ENCODE assay signal across 14 cellular contexts in the genomic region with DNA sequence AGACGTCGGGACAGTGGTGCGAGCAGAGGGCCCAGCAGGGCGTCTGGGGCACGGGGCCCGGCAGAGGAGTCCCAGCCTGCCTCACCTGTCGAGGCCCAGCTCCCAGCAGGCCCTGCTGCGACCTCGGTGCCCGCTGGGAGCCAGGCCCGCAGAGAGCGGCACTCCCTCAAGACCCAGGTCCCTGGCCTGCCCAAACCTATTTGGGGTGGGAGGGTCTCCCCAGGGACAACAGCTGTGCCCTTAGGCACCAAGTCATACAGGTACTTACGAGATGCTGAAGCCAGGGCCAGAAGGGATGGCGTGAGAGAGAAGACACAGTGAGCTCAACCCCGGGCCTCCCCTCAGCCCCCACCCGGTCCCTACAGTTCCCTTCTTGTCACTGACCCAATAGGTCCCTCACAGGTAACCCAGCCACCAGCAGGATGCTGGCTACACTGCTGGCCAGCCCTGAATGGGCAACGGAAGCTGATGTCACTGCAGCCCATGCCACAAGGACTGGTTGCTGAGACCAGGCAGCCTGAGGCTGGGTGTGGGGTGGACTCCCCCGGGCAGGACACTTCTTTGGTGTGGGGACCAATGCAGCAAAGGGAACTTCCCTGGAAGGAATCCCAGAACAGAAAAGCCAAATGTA. TPM values are rescaled to one million over a fixed set of nuclear protein-coding genes. Genes with fewer than 3 reads are reported as not detected.
DNase-seq lines count a peak whose midpoint lies in the region; ATAC-seq and TF ChIP-seq lines count a peak whose summit lies in the region.
"Had no signal": no experiment of that assay in that cellular context is flagged by ENCODE, and none has a peak within 500 bp of the region (broad histone marks: within the 10 kb centered on the region; RNA-seq: fewer than 3 reads in every experiment).

No MANE protein-coding gene starts in this region.

- no peak overlapping the region for H3K9ac ChIP-seq in mesendoderm (ENCODE audit: low read length)

- no peak overlapping the region for H3K18ac ChIP-seq in mesendoderm (ENCODE audit: low read length)

- no peak overlapping the region for H4K5ac ChIP-seq in mesendoderm (ENCODE audit: low read length)

- H3K4me1 ChIP-seq in mesendoderm (ENCODE audit: control insufficient read depth, low read depth, low read length) = peaks cover 4% of the 10 kb centered on the region

- H4K8ac ChIP-seq in mesendoderm (ENCODE audit: low read depth, low read length) = no peak overlapping the region

- no peak overlapping the region for H3K56ac ChIP-seq in mesendoderm (ENCODE audit: low read length)

- H3K4me3 Mint-ChIP-seq in stimulated activated naive CD8-positive, alpha-beta T cell treated with anti-CD3 and anti-CD28 coated beads, Interleukin-15, Interleukin-2, amounts not matched to agents 100 ng/mL and 50 ng/mL, for 24 hours = peak overlapping the region; percentile 37
- H3K4me3 Mint-ChIP-seq in brain = peak overlapping the region; percentile 49 to 71 (median 63)
- H3K4me3 Mint-ChIP-seq in neural crest cell = peak overlapping the region; percentile 64

- H3K23ac ChIP-seq in mesendoderm (ENCODE audit: low read length) = no peak overlapping the region

- H2BK5ac ChIP-seq in mesendoderm (ENCODE audit: low read length) = no peak overlapping the region

- TF ChIP-seq CTCF in brain (conservative IDR thresholded peaks at IDR 0.05) = no peak
- no peak for TF ChIP-seq CTCF in neural crest cell (conservative IDR thresholded peaks at IDR 0.05)

- no peak overlapping the region for H3K4me3 ChIP-seq in mesendoderm (ENCODE audit: low read length)
- H3K4me3 ChIP-seq: lung had no signal

- H3K9me3 Mint-ChIP-seq in stimulated activated naive CD8-positive, alpha-beta T cell treated with anti-CD3 and anti-CD28 coated beads, Interleukin-15, Interleukin-2, amounts not matched to agents 100 ng/mL and 50 ng/mL, for 24 hours = no peaks in the 10 kb centered on the region
- H3K9me3 Mint-ChIP-seq in brain (no peaks in the 10 kb centered on the region), neural crest cell (no peaks in the 10 kb centered on the region)

- H2AK5ac ChIP-seq in mesendoderm (ENCODE audit: low read length) = no peak overlapping the region

- no peaks in the 10 kb centered on the region for H3K79me2 ChIP-seq in mesendoderm (ENCODE audit: control insufficient read depth, insufficient read depth, low read length)

- H3K27me3 Mint-ChIP-seq in stimulated activated naive CD8-positive, alpha-beta T cell treated with anti-CD3 and anti-CD28 coated beads, Interleukin-15, Interleukin-2, amounts not matched to agents 100 ng/mL and 50 ng/mL, for 24 hours = no peaks in the 10 kb centered on the region
- H3K27me3 Mint-ChIP-seq in brain (no peaks in the 10 kb centered on the region), neural crest cell (ENCODE audit: low read depth) (peaks cover 3% of the 10 kb centered on the region)

- H3K79me1 ChIP-seq in mesendoderm (ENCODE audit: low read length) = no peaks in the 10 kb centered on the region

- no peaks in the 10 kb centered on the region for H3K36me3 ChIP-seq in mesendoderm (ENCODE audit: control insufficient read depth, insufficient read depth, low read length)

- no peak overlapping the region for H2BK15ac ChIP-seq in mesendoderm (replicated peaks; ENCODE audit: low read depth)

- H3K27ac ChIP-seq in mesendoderm (ENCODE audit: low read depth, low read length) = no peak overlapping the region

- H3K4ac ChIP-seq in mesendoderm (ENCODE audit: low read depth, low read length) = no peak overlapping the region

- peaks cover 14% of the 10 kb centered on the region for H3K36me3 Mint-ChIP-seq in stimulated activated naive CD8-positive, alpha-beta T cell treated with anti-CD3 and anti-CD28 coated beads, Interleukin-15, Interleukin-2, amounts not matched to agents 100 ng/mL and 50 ng/mL, for 24 hours (ENCODE audit: low read depth)
- peaks cover 9% of the 10 kb centered on the region for H3K36me3 Mint-ChIP-seq in brain
- H3K36me3 Mint-ChIP-seq in neural crest cell (ENCODE audit: low read depth) = no peaks in the 10 kb centered on the region

- DNase-seq in stimulated activated naive CD8-positive, alpha-beta T cell treated with anti-CD3 and anti-CD28 coated beads, Interleukin-15, Interleukin-2, amounts not matched to agents 100 U/mL and 50 U/mL, for 24 hours = no peak
- DNase-seq in neural crest cell (ENCODE audit: low read depth, low spot score) (no peak), mesendoderm (no peak), NOMO-1 (lab: John Stamatoyannopoulos, UW; ENCODE audit: unreplicated experiment in 2 of 2) (no peak)
- DNase-seq: KBM-7, NCI-H2029 treated with DMSO at 0.1 percent for 48 hours, T-helper 9 cell had no signal

- H2BK120ac ChIP-seq in mesendoderm (ENCODE audit: low read depth, low read length) = no peak overlapping the region

- peaks cover 44% of the 10 kb centered on the region for H3K4me1 Mint-ChIP-seq in stimulated activated naive CD8-positive, alpha-beta T cell treated with anti-CD3 and anti-CD28 coated beads, Interleukin-15, Interleukin-2, amounts not matched to agents 100 ng/mL and 50 ng/mL, for 24 hours (ENCODE audit: low read depth)
- H3K4me1 Mint-ChIP-seq in brain (peaks cover 29% of the 10 kb centered on the region), neural crest cell (peaks cover 4% of the 10 kb centered on the region)

- no CpG with 5 or more reads among the region's 18 CpGs for WGBS in mesendoderm (ENCODE audit: extremely low coverage, insufficient coverage, low lambda C conversion rate)

- H3K27ac Mint-ChIP-seq in stimulated activated naive CD8-positive, alpha-beta T cell treated with anti-CD3 and anti-CD28 coated beads, Interleukin-15, Interleukin-2, amounts not matched to agents 100 ng/mL and 50 ng/mL, for 24 hours = no peak overlapping the region
- H3K27ac Mint-ChIP-seq in brain = peak overlapping the region in 4 of 5 experiments; percentile 56 to 82 (median 77)
- no peak overlapping the region for H3K27ac Mint-ChIP-seq in neural crest cell (ENCODE audit: unreplicated experiment)

- H3K27me3 ChIP-seq in mesendoderm (ENCODE audit: insufficient read depth, low read length, poor library complexity) = no peaks in the 10 kb centered on the region

- H3K4me2 ChIP-seq in mesendoderm (ENCODE audit: low read length) = no peak overlapping the region

- no peak for ATAC-seq in stimulated activated naive CD8-positive, alpha-beta T cell treated with anti-CD3 and anti-CD28 coated beads, Interleukin-15, Interleukin-2, amounts not matched to agents 100 U/mL and 50 U/mL, for 24 hours
- ATAC-seq in GM18520 (IDR thresholded peaks at IDR 0.05; ENCODE audit: unreplicated experiment) (no peak), HG02571 (IDR thresholded peaks at IDR 0.05; ENCODE audit: unreplicated experiment) (no peak)

RNA-seq across cellular contexts. Expression of a gene that starts 3.7 kb away (rescaled TPM):
- 145 TPM for polyA plus RNA-seq in brain (ENCODE audit: insufficient read depth, low read depth, low replicate concordance)
- 64.4 and 65.3 TPM in 2 replicates for total RNA-seq in neural crest cell
- 27.2 TPM for polyA plus RNA-seq in mesendoderm (2013, experiment 1 of 2)
- 28.2 TPM for polyA plus RNA-seq in mesendoderm (2013, experiment 2 of 2)

RNA-seq across cellular contexts. Expression of a gene that starts 14.3 kb away (rescaled TPM):
- 0.15 TPM for polyA plus RNA-seq in brain (ENCODE audit: insufficient read depth, low read depth, low replicate concordance)
- total RNA-seq in neural crest cell = 0.12 and 0.14 TPM in 2 replicates
- 0.07 TPM for polyA plus RNA-seq in mesendoderm (2013, experiment 1 of 2)
- polyA plus RNA-seq in mesendoderm (2013, experiment 2 of 2) = 0.04 TPM
- total RNA-seq: OCI-LY7 had no signal

RNA-seq across cellular contexts. Expression of a gene that starts 32.3 kb away (rescaled TPM):
- 7.3 TPM for polyA plus RNA-seq in brain (ENCODE audit: insufficient read depth, low read depth, low replicate concordance)
- 0.89 and 0.98 TPM in 2 replicates for total RNA-seq in neural crest cell
- polyA plus RNA-seq in mesendoderm (2013, experiment 1 of 2) = 0.03 TPM
- polyA plus RNA-seq in mesendoderm (2013, experiment 2 of 2) = 0.03 TPM
- total RNA-seq: fibroblast of villous mesenchyme, OCI-LY7 had no signal

RNA-seq across cellular contexts. Expression of a gene that starts 32.5 kb away (rescaled TPM):
- polyA plus RNA-seq in brain (ENCODE audit: insufficient read depth, low read depth, low replicate concordance) = 12.0 TPM
- total RNA-seq in neural crest cell = 15.1 and 17.6 TPM in 2 replicates
- 2.0 TPM for polyA plus RNA-seq in mesendoderm (2013, experiment 1 of 2)
- 2.0 TPM for polyA plus RNA-seq in mesendoderm (2013, experiment 2 of 2)

Comparison
In these comparisons a context has a peak if more than half of its experiments do, and no peak if none do; other contexts are left out.
1. H3K27ac Mint-ChIP-seq: peak in brain (4 of 5); none in stimulated activated naive CD8-positive, alpha-beta T cell treated with anti-CD3 and anti-CD28 coated beads, Interleukin-15, Interleukin-2, amounts not matched to agents 100 ng/mL and 50 ng/mL, for 24 hours (single experiment) and neural crest cell (single experiment).
2. Peak in every context shown above with its lines, with median percentiles within 50 percentile points of each other: H3K4me3 Mint-ChIP-seq.